Comparison of ENCODE assay signal across 8 cellular contexts in genomic region chr17:64028874-64029464, GRCh38. TPM values are rescaled to one million over a fixed set of nuclear protein-coding genes. Genes with fewer than 3 reads are reported as not detected.
A peak's percentile ranks its signal among the peaks of the same experiment; 100 is the strongest.
DNase-seq lines count a peak whose midpoint lies in the region; ATAC-seq and TF ChIP-seq lines count a peak whose summit lies in the region.

No MANE protein-coding gene starts in this region.

- POLR2A ChIA-PET in WTC11 (lab: Charles Lee): interaction anchor here (0.9 to 1.7 kb wide), 3 partner anchors 67 to 117 kb away, joined by 3 to 7 read pairs (median 4); partner anchors contain the start of gene ERN1

- no peaks in the 10 kb centered on the region for H3K27me3 ChIP-seq in right lobe of liver

- no peak; the same call in 1 of the 2 replicates for ATAC-seq in WTC11
- ATAC-seq in right lobe of liver: peak; percentile 74 to 79 (median 78)
- ATAC-seq in GM21390 (IDR thresholded peaks at IDR 0.05; ENCODE audit: unreplicated experiment): no peak

- H3K4me1 ChIP-seq in right lobe of liver: peaks cover 0 to 4% (median 0%) of the 10 kb centered on the region in 4 donors

- no peaks in the 10 kb centered on the region for H3K36me3 ChIP-seq in right lobe of liver

- no peaks in the 10 kb centered on the region for H3K9me3 ChIP-seq in right lobe of liver

- DNase-seq in activated gamma-delta T cell treated with Interleukin-2 at 50 U/mL for 16 hours: peak; percentile 74
- DNase-seq in activated gamma-delta T cell (lab: John Stamatoyannopoulos, UW): no peak
- DNase-seq in NCI-H2196 (lab: John Stamatoyannopoulos, UW; ENCODE audit: unreplicated experiment): peak; percentile 66
- peak; percentile 72 for DNase-seq in WTC11 (ENCODE audit: low spot score)
- DNase-seq in central memory CD4-positive, alpha-beta T cell: peak; percentile 58
- peak in 2 of 3 donors; percentile 53 to 64 for DNase-seq in right lobe of liver
- DNase-seq in stimulated activated CD4-positive, alpha-beta T cell treated with anti-CD3 and anti-CD28 coated beads, TNF-alpha, amount 100 ng/mL, for 48 hours (ENCODE audit: low read depth in 3 of 3): peak; percentile 48 to 69 (median 56)

- H3K36me3 Mint-ChIP-seq in WTC11: no peaks in the 10 kb centered on the region

- CTCF ChIA-PET in WTC11 (lab: Charles Lee): interaction anchor here (0.5 to 9.4 kb wide), 55 partner anchors 7 to 383 kb away, joined by 3 to 380 read pairs (median 5); partner anchors contain the start of genes CCDC47, CSHL1, ERN1 and GH1

- H3K4me3 ChIP-seq in right lobe of liver: no peak overlapping the region

- H3K9me3 Mint-ChIP-seq in WTC11: no peaks in the 10 kb centered on the region

- no peak overlapping the region for H3K27ac Mint-ChIP-seq in WTC11

- peaks cover 11% of the 10 kb centered on the region for H3K27me3 Mint-ChIP-seq in WTC11 (ENCODE audit: low read depth)

- no peak overlapping the region for H3K4me3 Mint-ChIP-seq in WTC11

- H3K4me1 Mint-ChIP-seq in WTC11: peaks cover 3% of the 10 kb centered on the region; the same call in 1 of the 2 replicates

- WGBS in right lobe of liver (ENCODE audit: insufficient coverage, low coverage, low lambda C conversion rate, missing lambda C conversion rate): 4% methylated on average over 3 of the region's 3 CpGs

- TF ChIP-seq CTCF in WTC11 (IDR thresholded peaks at IDR 0.05) (peak; percentile 53), right lobe of liver (IDR thresholded peaks at IDR 0.05) (peak; percentile 65 to 82 (median 81))

- intact Hi-C loops in right lobe of liver (cut with DNase I): loop anchor here in 1 of 2 donors (5.0 kb wide), 2 partner anchors 103 to 117 kb away; partner anchors contain the start of genes CSHL1 and ERN1

- no peak overlapping the region for H3K27ac ChIP-seq in right lobe of liver

- no peak for TF ChIP-seq POLR2A in right lobe of liver (IDR thresholded peaks at IDR 0.05)

TF ChIP-seq in WTC11, 78 proteins besides CTCF, POLR2A, EP300 and RAD21:
- TF ChIP-seq FOXP4 (CRISPR knock-in tag; IDR thresholded peaks at IDR 0.05) (no peak), NR3C1 (CRISPR knock-in tag; conservative IDR thresholded peaks at IDR 0.05; ENCODE audit: low read depth) (no peak), ZNF396 (CRISPR knock-in tag; IDR thresholded peaks at IDR 0.05; ENCODE audit: borderline replicate concordance) (no peak), ZNF219 (CRISPR knock-in tag; IDR thresholded peaks at IDR 0.05; ENCODE audit: borderline replicate concordance) (no peak), ZNF512 (CRISPR knock-in tag; IDR thresholded peaks at IDR 0.05; ENCODE audit: borderline replicate concordance) (no peak), PRDM15 (CRISPR knock-in tag; IDR thresholded peaks at IDR 0.05) (no peak), OVOL2 (CRISPR knock-in tag; IDR thresholded peaks at IDR 0.05; ENCODE audit: borderline replicate concordance) (no peak), HMGA2 (CRISPR knock-in tag; IDR thresholded peaks at IDR 0.05) (no peak), USF2 (CRISPR knock-in tag; IDR thresholded peaks at IDR 0.05) (no peak), RORB (CRISPR knock-in tag; IDR thresholded peaks at IDR 0.05) (no peak), ZNF121 (CRISPR knock-in tag; IDR thresholded peaks at IDR 0.05) (no peak), SMAD4 (CRISPR knock-in tag; IDR thresholded peaks at IDR 0.05) (no peak), CDX4 (CRISPR knock-in tag; IDR thresholded peaks at IDR 0.05; ENCODE audit: borderline replicate concordance) (no peak), TCF7 (CRISPR knock-in tag; IDR thresholded peaks at IDR 0.05; ENCODE audit: low read depth) (no peak)

RNA-seq across cellular contexts. Expression of gene ICAM2, which starts 8.5 kb away (rescaled TPM):
- total RNA-seq in WTC11 (2021): 0.33 to 0.57 TPM (median 0.44 TPM) in 3 replicates
- total RNA-seq in right lobe of liver: 10 to 100 TPM in 3 of 6 experiments, 1 to 10 TPM in 3; 5.5 to 16.1 (median 8.6) TPM

RNA-seq across cellular contexts. Expression of gene PRR29, which starts 30.8 kb away (rescaled TPM):
- total RNA-seq in WTC11 (2021) (0.64 to 1.1 TPM (median 0.85 TPM) in 3 replicates), right lobe of liver (under 1 TPM in 3 of 6 experiments, not detected in 3; 0.07 to 0.33 (median 0.12) TPM)

RNA-seq across cellular contexts. Expression of gene SCN4A, which starts 56.3 kb away (rescaled TPM):
- total RNA-seq in WTC11 (2021) (5.2 to 5.8 TPM (median 5.5 TPM) in 3 replicates), right lobe of liver (1 to 10 TPM in 1 of 6 experiments, under 1 TPM in 5; 0.10 to 1.4 (median 0.20) TPM)

Comparison
In these comparisons a context has a peak if more than half of its experiments do, and no peak if none do; other contexts are left out.
1. ATAC-seq: peak in right lobe of liver (4 of 4); none in WTC11 (single experiment) and GM21390 (single experiment).